32 cellular contexts compared by ENCODE assay signal in the genomic region with DNA sequence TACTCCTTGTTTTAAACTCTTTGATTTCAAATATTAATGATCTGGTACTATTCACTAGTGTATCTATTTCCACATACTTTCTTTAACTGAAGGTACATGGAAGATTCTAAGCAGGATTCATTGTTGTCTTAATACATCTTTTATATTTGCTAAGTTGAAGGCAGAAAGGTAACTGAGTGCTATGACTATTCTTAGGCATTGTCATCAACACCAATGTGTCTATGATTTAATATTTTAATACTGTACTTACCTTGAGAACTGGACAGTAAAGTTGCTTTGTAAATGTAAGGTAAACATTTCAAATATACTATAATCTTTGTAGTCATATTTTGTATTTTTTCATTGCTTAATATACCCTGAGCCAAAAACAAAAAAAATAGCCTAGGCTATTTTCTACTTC.
"Had no signal": no experiment of that assay in that cellular context is flagged by ENCODE, and none has a peak within 500 bp of the region (broad histone marks: within the 10 kb centered on the region; RNA-seq: fewer than 3 reads in every experiment).

No MANE protein-coding gene starts in this region.

- H3K9me3 ChIP-seq: adrenal gland, ascending aorta, body of pancreas, breast epithelium had no signal

- H3K27me3 ChIP-seq: adrenal gland, ascending aorta, body of pancreas, brain microvascular endothelial cell, breast epithelium, cardiac muscle cell had no signal

- H3K4me3 ChIP-seq: adrenal gland, ascending aorta, body of pancreas, breast epithelium, cardiac muscle cell had no signal

- DNase-seq: activated effector memory CD4-positive, alpha-beta T cell treated with anti-CD3 and anti-CD28 coated beads, Interleukin-2, amount 50 U/mL, for 16 hours; activated effector memory CD4-positive, alpha-beta T cell treated with Interleukin-2 at 50 U/mL for 16 hours; activated gamma-delta T cell; activated gamma-delta T cell treated with Interleukin-2 at 50 U/mL for 16 hours; activated naive CD4-positive, alpha-beta T cell; activated naive CD4-positive, alpha-beta T cell treated with anti-CD3 and anti-CD28 coated beads for 36 hours; activated naive CD4-positive, alpha-beta T cell treated with anti-CD3 and anti-CD28 coated beads, Interleukin-2, amount 10 ng/mL, durations not matched to agents 7 days and 5 days; activated naive CD4-positive, alpha-beta T cell treated with anti-CD3 and anti-CD28 coated beads, Interleukin-2, amount 50 U/mL, for 16 hours; activated naive CD4-positive, alpha-beta T cell treated with Interleukin-2 at 50 U/mL for 16 hours; activated naive CD8-positive, alpha-beta T cell treated with anti-CD3 and anti-CD28 coated beads for 36 hours; activated naive CD8-positive, alpha-beta T cell treated with anti-CD3 and anti-CD28 coated beads, Interleukin-2, amount 10 ng/mL, durations not matched to agents 7 days and 5 days; activated naive CD8-positive, alpha-beta T cell treated with anti-CD3 and anti-CD28 coated beads, Interleukin-2, amount 50 U/mL, for 24 hours; activated T-cell treated with anti-CD3 and anti-CD28 coated beads, Interleukin-2, amount 50 U/mL, for 1 hour; activated T-cell treated with anti-CD3 and anti-CD28 coated beads, Interleukin-2, amount 50 U/mL, for 24 hours; activated T-cell treated with anti-CD3 and anti-CD28 coated beads, Interleukin-2, amount 50 U/mL, for 4 hours; activated T-cell treated with anti-CD3 and anti-CD28 coated beads, Interleukin-2, amount 50 U/mL, for 48 hours; activated T-cell treated with anti-CD3 and anti-CD28 coated beads, Interleukin-2, amount 50 U/mL, for 72 hours; adrenal gland; amniotic stem cell; amygdala; anterior cingulate cortex; aorta; body of pancreas; brain microvascular endothelial cell; caudate nucleus; central memory CD4-positive, alpha-beta T cell; cerebellar nuclear complex had no signal

- H3K36me3 ChIP-seq: adrenal gland, brain microvascular endothelial cell, breast epithelium, cardiac muscle cell had no signal

- ATAC-seq: activated naive CD4-positive, alpha-beta T cell treated with anti-CD3 and anti-CD28 coated beads, Interleukin-2, amount 50 U/mL, for 72 hours; activated naive CD8-positive, alpha-beta T cell treated with anti-CD3 and anti-CD28 coated beads, Interleukin-2, amount 50 U/mL, for 24 hours; activated T-cell treated with anti-CD3 and anti-CD28 coated beads, Interleukin-2, amount 50 U/mL, for 4 hours; activated T-cell treated with anti-CD3 and anti-CD28 coated beads, Interleukin-2, amount 50 U/mL, for 72 hours; activated T-helper 17 cell treated with anti-CD3 and anti-CD28 coated beads, Interleukin-2, amount 50 U/mL, for 72 hours; body of pancreas had no signal

- H3K27ac ChIP-seq: adrenal gland, ascending aorta, body of pancreas, brain microvascular endothelial cell, breast epithelium, cardiac muscle cell had no signal

- H3K4me1 ChIP-seq: adrenal gland, ascending aorta, body of pancreas, breast epithelium had no signal
